In the genomic region with DNA sequence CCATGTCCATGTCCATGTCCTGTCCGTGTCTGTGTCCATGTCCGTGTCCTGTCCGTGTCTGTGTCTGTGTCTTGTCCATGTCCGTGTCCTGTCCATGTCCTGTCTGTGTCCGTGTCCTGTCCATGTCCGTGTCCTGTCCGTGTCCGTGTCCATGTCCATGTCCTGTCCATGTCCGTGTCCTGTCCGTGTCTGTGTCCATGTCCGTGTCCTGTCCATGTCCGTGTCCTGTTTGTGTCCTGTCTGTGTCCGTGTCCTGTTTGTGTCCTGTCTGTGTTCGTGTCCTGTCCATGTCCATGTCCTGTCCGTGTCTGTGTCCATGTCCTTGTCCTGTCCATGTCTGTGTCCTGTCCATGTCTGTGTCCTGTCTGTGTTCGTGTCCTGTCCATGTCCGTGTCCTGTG, we compare ENCODE assay signal across 1 cellular context.
TF ChIP-seq lines count a peak whose summit lies in the region.

No MANE protein-coding gene starts in this region.

TF ChIP-seq in GM12878, 131 proteins besides CTCF, POLR2A, EP300 and RAD21:
- TF ChIP-seq BACH1 (IDR thresholded peaks at IDR 0.05; ENCODE audit: borderline replicate concordance) (no peak), NR2C2 (IDR thresholded peaks at IDR 0.05; ENCODE audit: borderline replicate concordance, control insufficient read depth, insufficient read length, low read depth) (peak; percentile 7)
TF ChIP-seq in GM12878: peak in this region for 1.
